Comparison of ENCODE assay signal across 11 cellular contexts in genomic region chr2:144835634-144836351, GRCh38.
DNase-seq lines count a peak whose midpoint lies in the region; TF ChIP-seq lines count a peak whose summit lies in the region.
"Had no signal": no experiment of that assay in that cellular context is flagged by ENCODE, and none has a peak within 500 bp of the region (broad histone marks: within the 10 kb centered on the region; RNA-seq: fewer than 3 reads in every experiment).

No MANE protein-coding gene starts in this region.

- no peak overlapping the region for H3K4me3 Mint-ChIP-seq in activated CD4-positive, alpha-beta memory T cell treated with anti-CD3 and anti-CD28 coated beads for 36 hours
- H3K4me3 Mint-ChIP-seq: activated naive CD8-positive, alpha-beta T cell; stimulated activated memory B cell treated with anti-CD40 and anti-IgM and Interleukin-4, amounts not matched to agents 10 μg/mL and 1 μg/mL and 100 μg/mL, for 72 hours had no signal

- H3K27ac Mint-ChIP-seq in activated CD4-positive, alpha-beta memory T cell treated with anti-CD3 and anti-CD28 coated beads for 36 hours, result no peak overlapping the region
- H3K27ac Mint-ChIP-seq: activated naive CD8-positive, alpha-beta T cell; stimulated activated memory B cell treated with anti-CD40 and anti-IgM and Interleukin-4, amounts not matched to agents 10 μg/mL and 1 μg/mL and 100 μg/mL, for 72 hours had no signal

- H3K9ac ChIP-seq in adipocyte (ENCODE audit: low read length), result no peak overlapping the region

- CTCF ChIA-PET in activated CD4-positive, alpha-beta memory T cell treated with anti-CD3 and anti-CD28 coated beads for 36 hours (lab: Charles Lee), result no interaction called here

- no peak for TF ChIP-seq CTCF in HFF-Myc (IDR thresholded peaks at IDR 0.05; ENCODE audit: low read depth, low read length, missing control alignments)
- TF ChIP-seq CTCF in hepatocyte (IDR thresholded peaks at IDR 0.05; ENCODE audit: poor library complexity), result no peak
- no peak for TF ChIP-seq CTCF in sigmoid colon (IDR thresholded peaks at IDR 0.05)

- no peaks in the 10 kb centered on the region for H3K9me2 ChIP-seq in hepatocyte (replicated peaks; ENCODE audit: insufficient read depth)

- no peaks in the 10 kb centered on the region for H3K27me3 Mint-ChIP-seq in activated CD4-positive, alpha-beta memory T cell treated with anti-CD3 and anti-CD28 coated beads for 36 hours
- H3K27me3 Mint-ChIP-seq: stimulated activated memory B cell treated with anti-CD40 and anti-IgM and Interleukin-4, amounts not matched to agents 10 μg/mL and 1 μg/mL and 100 μg/mL, for 72 hours had no signal

- no peak for TF ChIP-seq EP300 in sigmoid colon (IDR thresholded peaks at IDR 0.05)

- no peak overlapping the region for H2AFZ ChIP-seq in hepatocyte

- H3K4me3 ChIP-seq in HFF-Myc (replicated peaks; ENCODE audit: low read depth, low read length) (peak overlapping the region; percentile 9; the same call in 1 of the 2 replicates), adipocyte (ENCODE audit: low read length) (peak overlapping the region; percentile 53), hepatocyte (no peak overlapping the region), sigmoid colon (no peak overlapping the region)

- DNase-seq in ACHN (peak; percentile 48), HFF-Myc (ENCODE audit: extremely low read depth, low read depth) (no peak), adipocyte (ENCODE audit: low read depth) (no peak), hepatocyte (ENCODE audit: low spot score) (no peak), sigmoid colon (no peak), hypothalamus (lab: John Stamatoyannopoulos, UW) (no peak), DMS53 treated with DMSO at 0.1 percent for 48 hours (lab: John Stamatoyannopoulos, UW; ENCODE audit: unreplicated experiment) (no peak)
- DNase-seq in activated CD4-positive, alpha-beta memory T cell treated with anti-CD3 and anti-CD28 coated beads for 36 hours, result no peak
- DNase-seq: occipital lobe had no signal

- H3K4me2 ChIP-seq in hepatocyte, result peak overlapping the region; percentile 61

- H3K36me3 Mint-ChIP-seq in activated CD4-positive, alpha-beta memory T cell treated with anti-CD3 and anti-CD28 coated beads for 36 hours, result no peaks in the 10 kb centered on the region
- H3K36me3 Mint-ChIP-seq: activated naive CD8-positive, alpha-beta T cell; stimulated activated memory B cell treated with anti-CD40 and anti-IgM and Interleukin-4, amounts not matched to agents 10 μg/mL and 1 μg/mL and 100 μg/mL, for 72 hours had no signal

- H3K4me1 ChIP-seq in adipocyte (ENCODE audit: control insufficient read depth, insufficient read depth, low read length) (peaks cover 35% of the 10 kb centered on the region), hepatocyte (ENCODE audit: insufficient read depth) (peaks cover 9% of the 10 kb centered on the region), sigmoid colon (peaks cover 0 to 13% (median 8%) of the 10 kb centered on the region in 4 donors)

- H3K27me3 ChIP-seq in adipocyte (replicated peaks; ENCODE audit: control insufficient read depth, insufficient read depth, low read length), result no peaks in the 10 kb centered on the region
- no peaks in the 10 kb centered on the region for H3K27me3 ChIP-seq in hepatocyte
- H3K27me3 ChIP-seq in sigmoid colon, result no peaks in the 10 kb centered on the region

- H3K36me3 ChIP-seq in adipocyte (ENCODE audit: control insufficient read depth, insufficient read depth, low read length, severe bottlenecking), result no peaks in the 10 kb centered on the region
- no peaks in the 10 kb centered on the region for H3K36me3 ChIP-seq in hepatocyte (replicated peaks; ENCODE audit: insufficient read depth, low read depth)
- H3K36me3 ChIP-seq in sigmoid colon, result no peaks in the 10 kb centered on the region

- in situ Hi-C loops in ACHN (cut with HindIII; ENCODE audit: low pct_ligation_motif_present, low pct_unique_long_range_greater_than_20kb, low sequenced_read_pairs), result no loop called here

- no peaks in the 10 kb centered on the region for H3K79me2 ChIP-seq in hepatocyte

- no peaks in the 10 kb centered on the region for H4K20me1 ChIP-seq in hepatocyte (ENCODE audit: insufficient read depth, poor library complexity, severe bottlenecking)

- H3K9me3 ChIP-seq in adipocyte (ENCODE audit: control insufficient read depth, low read length) (no peaks in the 10 kb centered on the region), hepatocyte (ENCODE audit: low read depth) (no peaks in the 10 kb centered on the region), sigmoid colon (no peaks in the 10 kb centered on the region)

- 54% methylated on average over 4 of the region's 4 CpGs for WGBS in hepatocyte (ENCODE audit: low lambda C conversion rate, missing lambda C conversion rate)
- 72 to 87% methylated on average over 4 of the region's 4 CpGs for WGBS in sigmoid colon, 2 donors

- TF ChIP-seq POLR2A in sigmoid colon (IDR thresholded peaks at IDR 0.05), result no peak

- intact Hi-C loops in sigmoid colon (cut with DNase I), result no loop called here
- intact Hi-C loops in activated CD4-positive, alpha-beta memory T cell treated with anti-CD3 and anti-CD28 coated beads for 36 hours (cut with micrococcal nuclease), result no loop called here

- H3K4me1 Mint-ChIP-seq in activated CD4-positive, alpha-beta memory T cell treated with anti-CD3 and anti-CD28 coated beads for 36 hours (ENCODE audit: low read depth), result no peaks in the 10 kb centered on the region
- H3K4me1 Mint-ChIP-seq: stimulated activated memory B cell treated with anti-CD40 and anti-IgM and Interleukin-4, amounts not matched to agents 10 μg/mL and 1 μg/mL and 100 μg/mL, for 72 hours had no signal

- H3K9me3 Mint-ChIP-seq in activated CD4-positive, alpha-beta memory T cell treated with anti-CD3 and anti-CD28 coated beads for 36 hours, result no peaks in the 10 kb centered on the region
- H3K9me3 Mint-ChIP-seq: stimulated activated memory B cell treated with anti-CD40 and anti-IgM and Interleukin-4, amounts not matched to agents 10 μg/mL and 1 μg/mL and 100 μg/mL, for 72 hours had no signal

- POLR2A ChIA-PET in activated CD4-positive, alpha-beta memory T cell treated with anti-CD3 and anti-CD28 coated beads for 36 hours (lab: Charles Lee), result no interaction called here

- H3K27ac ChIP-seq in hepatocyte (peak overlapping the region; percentile 51), sigmoid colon (no peak overlapping the region)

Comparison
In these comparisons a context has a peak if more than half of its experiments do, and no peak if none do; other contexts are left out.
1. H3K4me3 ChIP-seq: peak in HFF-Myc (single experiment) and adipocyte (single experiment); none in hepatocyte (single experiment) and sigmoid colon (0 of 4).